21 cellular contexts compared by ENCODE assay signal in the genomic region with DNA sequence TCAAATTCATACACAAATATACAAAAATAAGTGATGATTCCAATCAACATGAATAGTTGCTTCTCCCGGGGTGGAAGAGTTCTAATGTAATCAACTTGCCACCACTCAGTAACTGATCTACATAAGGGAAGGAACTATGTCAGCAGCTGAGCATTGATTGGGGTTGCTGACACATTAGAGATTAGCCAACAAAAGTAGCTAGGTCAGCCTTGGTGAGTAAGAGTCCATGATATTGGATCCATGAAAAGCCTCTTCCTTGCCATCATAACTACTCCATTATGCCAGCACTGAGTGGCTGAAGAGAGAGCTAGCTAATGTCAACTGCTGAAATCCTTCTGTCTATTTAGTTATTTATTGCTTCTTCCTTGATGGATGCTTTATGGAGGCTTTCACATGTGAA.
"Had no signal": no experiment of that assay in that cellular context is flagged by ENCODE, and none has a peak within 500 bp of the region (broad histone marks: within the 10 kb centered on the region; RNA-seq: fewer than 3 reads in every experiment).

No MANE protein-coding gene starts in this region.

- H3K36me3 ChIP-seq: SJSA1 had no signal

- H3K4me3 ChIP-seq: SJSA1, SK-N-MC had no signal

- H3K4me1 ChIP-seq: SJSA1 had no signal

- H3K27me3 ChIP-seq: SJSA1 had no signal

- H3K9me3 ChIP-seq: SJSA1 had no signal

- DNase-seq: KBM-7, NCI-H1092, NCI-H1105 treated with DMSO at 0.1 percent for 48 hours, NCI-H1417 treated with DMSO at 0.1 percent for 48 hours, NCI-H146, NCI-H1694 treated with DMSO at 0.1 percent for 48 hours, NCI-H1930, NCI-H2081, NCI-H2107, NCI-H2171 treated with DMSO at 0.1 percent for 48 hours, NCI-H2227 treated with DMSO at 0.1 percent for 48 hours, NCI-H446, NCI-H510A, NCI-H524 treated with DMSO at 0.1 percent for 48 hours, NCI-H69, NCI-H774, Right ventricle myocardium superior, RPMI8226, SIG-M5 had no signal

- H3K27ac ChIP-seq: SJSA1, SK-N-MC had no signal
